ENCODE assay signal across 2 cellular contexts in genomic region chr19:5916201-5916708, GRCh38.
TF ChIP-seq lines count a peak whose summit lies in the region.

No MANE protein-coding gene starts in this region.

TF ChIP-seq in HEK293, 187 proteins besides CTCF, POLR2A, EP300 and RAD21:
- TF ChIP-seq SCRT1 (tag by site-specific recombination; IDR thresholded peaks at IDR 0.05; ENCODE audit: borderline replicate concordance) = peak; percentile 33; the same call in 1 of the 2 replicates
- peak; percentile 81 for TF ChIP-seq SCRT2 (tag by site-specific recombination; IDR thresholded peaks at IDR 0.05)
- TF ChIP-seq, protein P1, sequence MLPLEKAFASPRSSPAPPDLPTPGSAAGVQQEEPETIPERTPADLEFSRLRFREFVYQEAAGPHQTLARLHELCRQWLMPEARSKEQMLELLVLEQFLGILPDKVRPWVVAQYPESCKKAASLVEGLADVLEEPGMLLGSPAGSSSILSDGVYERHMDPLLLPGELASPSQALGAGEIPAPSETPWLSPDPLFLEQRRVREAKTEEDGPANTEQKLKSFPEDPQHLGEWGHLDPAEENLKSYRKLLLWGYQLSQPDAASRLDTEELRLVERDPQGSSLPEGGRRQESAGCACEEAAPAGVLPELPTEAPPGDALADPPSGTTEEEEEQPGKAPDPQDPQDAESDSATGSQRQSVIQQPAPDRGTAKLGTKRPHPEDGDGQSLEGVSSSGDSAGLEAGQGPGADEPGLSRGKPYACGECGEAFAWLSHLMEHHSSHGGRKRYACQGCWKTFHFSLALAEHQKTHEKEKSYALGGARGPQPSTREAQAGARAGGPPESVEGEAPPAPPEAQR (tag by site-specific recombination; IDR thresholded peaks at IDR 0.05) = no peak
- peak; percentile 53 for TF ChIP-seq GLIS1 (tag by site-specific recombination; IDR thresholded peaks at IDR 0.05)
- TF ChIP-seq GLIS2 (tag by site-specific recombination; IDR thresholded peaks at IDR 0.05) = 0 out of 2 replicates have a peak, but pooled peaks have one; percentile 21
- no peak for TF ChIP-seq BCL11B (tag by site-specific recombination; IDR thresholded peaks at IDR 0.05; ENCODE audit: low read depth)
- no peak for TF ChIP-seq ZNF366 (tag by site-specific recombination; conservative IDR thresholded peaks at IDR 0.05)
TF ChIP-seq in HEK293: peak in this region for 4.

TF ChIP-seq in GM12878, 131 proteins besides CTCF, POLR2A, EP300 and RAD21:
- TF ChIP-seq TCF7 (IDR thresholded peaks at IDR 0.05; ENCODE audit: borderline replicate concordance) (no peak), FOS (IDR thresholded peaks at IDR 0.05; ENCODE audit: borderline replicate concordance, extremely low read depth, insufficient read length) (no peak), FOXK2 (IDR thresholded peaks at IDR 0.05) (no peak), HDAC2 (IDR thresholded peaks at IDR 0.05) (no peak), MXI1 (IDR thresholded peaks at IDR 0.05; ENCODE audit: low read depth, low read length) (no peak), HDGF (IDR thresholded peaks at IDR 0.05) (no peak), NR2C2 (IDR thresholded peaks at IDR 0.05; ENCODE audit: borderline replicate concordance, control insufficient read depth, insufficient read length, low read depth) (no peak), SREBF1 (IDR thresholded peaks at IDR 0.05; ENCODE audit: low read length) (no peak), ZNF687 (IDR thresholded peaks at IDR 0.05) (no peak), STAT3 (IDR thresholded peaks at IDR 0.05; ENCODE audit: low read depth, low read length) (no peak), POU2F2 (IDR thresholded peaks at IDR 0.05; ENCODE audit: borderline replicate concordance, low read depth, low read length) (no peak), SUZ12 (IDR thresholded peaks at IDR 0.05; ENCODE audit: unreplicated experiment) (no peak), HCFC1 (IDR thresholded peaks at IDR 0.05; ENCODE audit: low read length) (no peak), GATAD2B (conservative IDR thresholded peaks at IDR 0.05; ENCODE audit: low read depth) (no peak), MYB (IDR thresholded peaks at IDR 0.05; ENCODE audit: borderline replicate concordance, low read depth, low read length) (no peak), TBL1XR1 (IDR thresholded peaks at IDR 0.05; ENCODE audit: low read depth, low read length) (no peak), ASH2L (IDR thresholded peaks at IDR 0.05; ENCODE audit: borderline replicate concordance, low read depth) (no peak), RAD51 (IDR thresholded peaks at IDR 0.05) (no peak)
